Comparison of ENCODE assay signal across 8 cellular contexts in the genomic region with DNA sequence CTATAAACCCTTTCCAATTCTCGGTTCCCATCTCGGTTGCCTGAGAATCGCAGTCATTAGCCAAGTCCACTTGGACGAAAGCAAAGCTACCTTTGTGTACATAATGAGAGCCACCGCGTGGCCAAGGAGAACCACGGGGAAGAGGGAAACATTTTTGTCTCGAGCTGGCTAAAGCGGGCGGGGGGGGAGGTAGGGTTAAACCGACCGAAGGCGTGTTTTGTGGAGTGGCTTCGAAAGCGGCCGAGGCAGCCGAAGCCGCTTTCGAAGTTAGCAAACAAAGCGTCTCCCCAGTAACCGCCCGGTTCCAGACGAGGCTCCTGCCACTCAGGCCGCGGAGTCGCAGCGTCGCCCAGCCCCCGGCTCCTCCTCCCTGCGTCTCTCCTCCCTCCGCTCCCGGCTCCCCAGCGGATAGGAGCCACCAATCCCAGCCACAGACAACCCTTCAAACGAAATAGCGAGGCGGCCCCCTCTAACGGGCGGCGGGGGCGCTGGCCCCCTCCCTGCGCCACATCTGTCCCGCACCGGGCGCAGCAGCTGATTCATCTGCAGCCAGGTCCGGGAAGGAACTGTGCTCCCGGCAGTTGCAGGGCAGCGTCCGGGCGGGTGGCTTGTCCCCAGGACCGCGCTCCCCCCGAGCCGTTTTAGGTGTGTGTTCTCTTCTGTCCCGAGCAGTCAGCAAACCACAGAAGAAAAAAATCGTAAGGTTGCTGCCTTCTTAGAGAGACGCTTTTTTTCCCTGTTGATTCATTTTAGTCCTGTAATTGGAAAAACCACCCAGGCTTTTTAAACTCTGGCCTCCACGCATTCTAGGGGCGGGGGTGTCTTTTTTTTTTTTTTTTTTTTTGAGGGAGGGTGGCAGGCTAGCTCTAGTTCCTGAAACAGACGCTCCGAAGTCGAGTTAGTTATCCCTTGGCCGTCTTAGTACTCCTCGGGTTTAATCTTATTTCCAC. TPM values are rescaled to one million over a fixed set of nuclear protein-coding genes. Genes with fewer than 3 reads are reported as not detected.
DNase-seq lines count a peak whose midpoint lies in the region; FAIRE-seq and TF ChIP-seq lines count a peak whose summit lies in the region.

No MANE protein-coding gene starts in this region.

- POLR2A ChIA-PET in RWPE1 (lab: Yijun Ruan, JAX; ENCODE audit: low non-redundant PET): interaction anchor here (0.6 to 1.9 kb wide), 8 partner anchors 9 to 433 kb away, joined by 3 to 11 read pairs (median 4); no protein-coding TSS in a partner anchor

- H3K27me3 ChIP-seq in stomach smooth muscle (ENCODE audit: control insufficient read depth in 1 of 2, insufficient read depth in 2 of 2, low read length in 2 of 2): no peaks in the 10 kb centered on the region

- peaks cover 13% of the 10 kb centered on the region for H3K4me1 ChIP-seq in stomach smooth muscle (ENCODE audit: control insufficient read depth, insufficient read depth, low read length)

- H3K36me3 Mint-ChIP-seq in neural crest cell (ENCODE audit: low read depth): no peaks in the 10 kb centered on the region

- peak; percentile 98 for DNase-seq in EL
- DNase-seq in H54 (ENCODE audit: insufficient read length, low spot score): peak; percentile 74
- DNase-seq in LNCaP clone FGC (ENCODE audit: low read depth): peak; percentile 95
- DNase-seq in RWPE1 (ENCODE audit: low spot score): peak; percentile 93
- peak; percentile 73 for DNase-seq in activated effector memory CD4-positive, alpha-beta T cell treated with Interleukin-2 at 50 U/mL for 16 hours
- peak; percentile 98 for DNase-seq in fibroblast of the conjunctiva (ENCODE audit: low read depth)
- DNase-seq in neural crest cell (ENCODE audit: low read depth, low spot score): peak; percentile 84

- CTCF ChIA-PET in RWPE1 (lab: Yijun Ruan, JAX): interaction anchor here (0.6 to 1.1 kb wide), 10 partner anchors 98 to 214 kb away, joined by 3 to 7 read pairs (median 3); no protein-coding TSS in a partner anchor

- H3K27ac Mint-ChIP-seq in neural crest cell (ENCODE audit: unreplicated experiment): peak overlapping the region; percentile 100

- no peaks in the 10 kb centered on the region for H3K9me3 ChIP-seq in stomach smooth muscle (ENCODE audit: control insufficient read depth in 2 of 2, low read length in 2 of 2)

- FAIRE-seq in H54 (lab: Jason Lieb, UNC): peak; percentile 87

- peak overlapping the region; percentile 99 for H3K4me3 ChIP-seq in LNCaP clone FGC (ENCODE audit: low read depth, low read length)
- H3K4me3 ChIP-seq in stomach smooth muscle (ENCODE audit: low read length in 2 of 2): peak overlapping the region; percentile 96 to 97

- TF ChIP-seq CTCF in LNCaP clone FGC (IDR thresholded peaks at IDR 0.05; ENCODE audit: control insufficient read depth, extremely low read depth, insufficient read depth) (peak; percentile 51), RWPE1 (conservative IDR thresholded peaks at IDR 0.05; ENCODE audit: low read depth) (peak; percentile 22; the same call in 1 of the 2 replicates), neural crest cell (conservative IDR thresholded peaks at IDR 0.05) (peak; percentile 23)

- H3K9me3 Mint-ChIP-seq in neural crest cell: no peaks in the 10 kb centered on the region

- peak overlapping the region; percentile 99 for H3K4me3 Mint-ChIP-seq in neural crest cell

- peaks cover 2% of the 10 kb centered on the region for H3K27me3 Mint-ChIP-seq in neural crest cell (ENCODE audit: low read depth)

- peak; percentile 61 for TF ChIP-seq POLR2A in H54 (IDR thresholded peaks at IDR 0.05; ENCODE audit: low read depth, low read length)

- peak overlapping the region; percentile 93 to 100 for H3K9ac ChIP-seq in stomach smooth muscle (ENCODE audit: low read length in 2 of 2)

- H3K27ac ChIP-seq in RWPE1 (peak overlapping the region; percentile 100), stomach smooth muscle (ENCODE audit: low read length) (peak overlapping the region; percentile 99)

- H3K36me3 ChIP-seq in stomach smooth muscle (ENCODE audit: control insufficient read depth in 2 of 2, insufficient read depth in 2 of 2, low read length in 2 of 2): no peaks in the 10 kb centered on the region

- peaks cover 44% of the 10 kb centered on the region for H3K4me1 Mint-ChIP-seq in neural crest cell

RNA-seq across cellular contexts. Expression of a gene that starts 1.8 kb away (rescaled TPM):
- 49.1 and 57.9 TPM in 2 replicates for total RNA-seq in neural crest cell

Comparison
In these comparisons a context has a peak if more than half of its experiments do, and no peak if none do; other contexts are left out.
1. Peak in every context shown above with its lines: DNase-seq, H3K4me3 ChIP-seq and H3K27ac ChIP-seq.